8 cellular contexts compared by ENCODE assay signal in the genomic region with DNA sequence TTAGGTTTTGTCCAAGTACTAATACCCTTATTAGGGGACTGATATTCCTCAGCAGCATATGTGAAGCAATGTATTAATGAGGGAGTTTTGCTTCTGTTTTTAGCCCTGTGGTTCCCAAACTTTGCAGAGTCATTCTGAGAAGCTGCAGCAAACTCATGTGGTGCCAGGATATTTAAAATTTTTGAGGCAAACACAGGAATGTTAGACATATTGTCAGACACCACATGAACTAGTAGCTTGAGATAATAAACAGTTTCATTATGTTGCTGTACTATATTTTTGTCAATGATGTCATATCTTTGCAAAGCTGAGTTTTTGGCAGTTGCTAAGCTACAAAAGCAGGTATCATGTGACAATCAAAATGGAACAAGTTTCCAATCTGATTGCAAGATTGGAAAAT. TPM values are rescaled to one million over a fixed set of nuclear protein-coding genes. Genes with fewer than 3 reads are reported as not detected.
A peak's percentile ranks its signal among the peaks of the same experiment; 100 is the strongest.
DNase-seq lines count a peak whose midpoint lies in the region; ATAC-seq and TF ChIP-seq lines count a peak whose summit lies in the region.

No MANE protein-coding gene starts in this region.

- ATAC-seq in GM21576 (IDR thresholded peaks at IDR 0.05; ENCODE audit: unreplicated experiment) (peak; percentile 59), HG02852 (IDR thresholded peaks at IDR 0.05; ENCODE audit: unreplicated experiment) (no peak), gastroesophageal sphincter (no peak)

- no peaks in the 10 kb centered on the region for H4K20me1 ChIP-seq in fibroblast of lung (ENCODE audit: control insufficient read depth, extremely low read depth, insufficient read depth, low read length)

- H3K4me1 Mint-ChIP-seq in activated T-helper 1 cell treated with anti-CD3 and anti-CD28 coated beads, Interleukin-12 subunit alpha, Interleukin-12 subunit beta, Interleukin-2, Interleukin-4 antibody, amounts not matched to agents 30 ng/mL and 10 ng/mL and 1 ng/mL, durations not matched to agents 14 hours and 24 hours and 36 hours (ENCODE audit: low read depth): peaks cover 8% of the 10 kb centered on the region

- peaks cover 11% of the 10 kb centered on the region for H3K36me3 Mint-ChIP-seq in activated T-helper 1 cell treated with anti-CD3 and anti-CD28 coated beads, Interleukin-12 subunit alpha, Interleukin-12 subunit beta, Interleukin-2, Interleukin-4 antibody, amounts not matched to agents 30 ng/mL and 10 ng/mL and 1 ng/mL, durations not matched to agents 14 hours and 24 hours and 36 hours (ENCODE audit: low read depth)

- no peaks in the 10 kb centered on the region for H3K27me3 ChIP-seq in fibroblast of lung (ENCODE audit: control insufficient read depth, insufficient read depth, low read length)
- H3K27me3 ChIP-seq in gastroesophageal sphincter: no peaks in the 10 kb centered on the region

- TF ChIP-seq CTCF in AG09309 (IDR thresholded peaks at IDR 0.05; ENCODE audit: control insufficient read depth, insufficient read depth, low read depth, low read length, missing control alignments) (no peak), fibroblast of lung (conservative IDR thresholded peaks at IDR 0.05 in 1 of 2, IDR thresholded peaks at IDR 0.05 in 1 of 2; ENCODE audit: low read depth in 1 of 2, low read length in 2 of 2) (no peak), gastroesophageal sphincter (IDR thresholded peaks at IDR 0.05) (no peak)

- no peak for TF ChIP-seq POLR2A in gastroesophageal sphincter (IDR thresholded peaks at IDR 0.05)

- H3K27ac ChIP-seq in fibroblast of lung (ENCODE audit: insufficient read depth, low read length): peak overlapping the region; percentile 90
- peak overlapping the region in 1 of 4 donors; percentile 12 for H3K27ac ChIP-seq in gastroesophageal sphincter

- no peaks in the 10 kb centered on the region for H3K9me3 ChIP-seq in fibroblast of lung (ENCODE audit: control insufficient read depth, insufficient read depth, low read depth, low read length)
- no peaks in the 10 kb centered on the region for H3K9me3 ChIP-seq in gastroesophageal sphincter

- intact Hi-C loops in activated T-helper 1 cell treated with anti-CD3 and anti-CD28 coated beads, Interleukin-12 subunit alpha, Interleukin-12 subunit beta, Interleukin-2, Interleukin-4 antibody, amounts not matched to agents 30 ng/mL and 10 ng/mL and 1 ng/mL, durations not matched to agents 14 hours and 24 hours and 36 hours (cut with micrococcal nuclease): loop anchor here (5.0 kb wide), 1 partner anchor 36 kb away; a partner anchor contains a TSS

- no peaks in the 10 kb centered on the region for H3K79me2 ChIP-seq in fibroblast of lung (ENCODE audit: control insufficient read depth, insufficient read depth, low read length)

- H3K27me3 Mint-ChIP-seq in activated T-helper 1 cell treated with anti-CD3 and anti-CD28 coated beads, Interleukin-12 subunit alpha, Interleukin-12 subunit beta, Interleukin-2, Interleukin-4 antibody, amounts not matched to agents 30 ng/mL and 10 ng/mL and 1 ng/mL, durations not matched to agents 14 hours and 24 hours and 36 hours (ENCODE audit: insufficient read depth): no peaks in the 10 kb centered on the region

- H3K4me2 ChIP-seq in fibroblast of lung (ENCODE audit: extremely low read depth, insufficient read depth, low read length): peak overlapping the region; percentile 39

- H3K4me1 ChIP-seq in fibroblast of lung (ENCODE audit: control insufficient read depth, extremely low read depth, insufficient read depth, low read length) (peaks cover 4% of the 10 kb centered on the region), gastroesophageal sphincter (peaks cover 0 to 5% (median 0%) of the 10 kb centered on the region in 3 donors)

- peak overlapping the region; percentile 37 for H3K9ac ChIP-seq in fibroblast of lung (ENCODE audit: insufficient read depth, low read length)

- DNase-seq in AG09309 (ENCODE audit: low read depth) (peak; percentile 97), MV-4-11 (lab: John Stamatoyannopoulos, UW) (peak; percentile 51), fibroblast of lung (ENCODE audit: low read depth in 2 of 2) (peak; percentile 98), ecto neural progenitor cell (ENCODE audit: low spot score) (no peak)
- DNase-seq in activated T-helper 1 cell treated with anti-CD3 and anti-CD28 coated beads, Interleukin-12 subunit alpha, Interleukin-12 subunit beta, Interleukin-2, Interleukin-4 antibody, amounts not matched to agents 30 ng/mL and 10 ng/mL and 1 ng/mL, durations not matched to agents 14 hours and 24 hours and 36 hours (ENCODE audit: low spot score): no peak

- H3K4me3 Mint-ChIP-seq in activated T-helper 1 cell treated with anti-CD3 and anti-CD28 coated beads, Interleukin-12 subunit alpha, Interleukin-12 subunit beta, Interleukin-2, Interleukin-4 antibody, amounts not matched to agents 30 ng/mL and 10 ng/mL and 1 ng/mL, durations not matched to agents 14 hours and 24 hours and 36 hours: no peak overlapping the region

- no peaks in the 10 kb centered on the region for H3K9me3 Mint-ChIP-seq in activated T-helper 1 cell treated with anti-CD3 and anti-CD28 coated beads, Interleukin-12 subunit alpha, Interleukin-12 subunit beta, Interleukin-2, Interleukin-4 antibody, amounts not matched to agents 30 ng/mL and 10 ng/mL and 1 ng/mL, durations not matched to agents 14 hours and 24 hours and 36 hours

- no peak overlapping the region for H2AFZ ChIP-seq in fibroblast of lung (ENCODE audit: low read length)

- H3K36me3 ChIP-seq in fibroblast of lung (ENCODE audit: control insufficient read depth, insufficient read depth, low read length) (no peaks in the 10 kb centered on the region), gastroesophageal sphincter (peaks cover 0 to 47% of the 10 kb centered on the region in 2 donors)

- no peak overlapping the region for H3K4me3 ChIP-seq in AG09309 (ENCODE audit: control insufficient read depth, low read depth, low read length)
- H3K4me3 ChIP-seq in fibroblast of lung (replicated peaks in 1 of 4; ENCODE audit: control extremely low read depth in 1 of 4, insufficient read depth in 1 of 4, low read depth in 3 of 4, low read length in 4 of 4): no peak overlapping the region
- H3K4me3 ChIP-seq in gastroesophageal sphincter: no peak overlapping the region

- no peak for TF ChIP-seq EP300 in gastroesophageal sphincter (IDR thresholded peaks at IDR 0.05)

- H3K27ac Mint-ChIP-seq in activated T-helper 1 cell treated with anti-CD3 and anti-CD28 coated beads, Interleukin-12 subunit alpha, Interleukin-12 subunit beta, Interleukin-2, Interleukin-4 antibody, amounts not matched to agents 30 ng/mL and 10 ng/mL and 1 ng/mL, durations not matched to agents 14 hours and 24 hours and 36 hours: no peak overlapping the region

RNA-seq across cellular contexts. Expression of a gene that starts 36.6 kb away (rescaled TPM):
- total RNA-seq in fibroblast of lung: 125 and 213 TPM in 2 replicates
- polyA plus RNA-seq in fibroblast of lung: 75.7 and 80.6 TPM in 2 replicates
- 50.8 and 52.2 TPM in 2 replicates for polyA plus RNA-seq in fibroblast of lung (2012)
- 22.9 and 28.1 TPM in 2 replicates for polyA minus RNA-seq in fibroblast of lung (ENCODE audit: low replicate concordance)
- total RNA-seq in activated T-helper 1 cell treated with anti-CD3 and anti-CD28 coated beads, Interleukin-12 subunit alpha, Interleukin-12 subunit beta, Interleukin-2, Interleukin-4 antibody, amounts not matched to agents 30 ng/mL and 10 ng/mL and 1 ng/mL, durations not matched to agents 14 hours and 24 hours and 36 hours: 39.1 and 40.0 TPM in 2 replicates
- 10 to 100 TPM; 23.0 to 38.8 (median 26.1) TPM for total RNA-seq in gastroesophageal sphincter

RNA-seq across cellular contexts. Expression of a gene that starts 37.4 kb away (rescaled TPM):
- total RNA-seq in fibroblast of lung (232 and 252 TPM in 2 replicates), gastroesophageal sphincter (100 to 1,000 TPM; 127 to 172 (median 147) TPM)
- polyA plus RNA-seq in fibroblast of lung: 150 and 189 TPM in 2 replicates
- polyA plus RNA-seq in fibroblast of lung (2012): 119 and 178 TPM in 2 replicates
- polyA minus RNA-seq in fibroblast of lung (ENCODE audit: low replicate concordance): 18.6 and 22.7 TPM in 2 replicates
- 144 TPM in 2 replicates for total RNA-seq in activated T-helper 1 cell treated with anti-CD3 and anti-CD28 coated beads, Interleukin-12 subunit alpha, Interleukin-12 subunit beta, Interleukin-2, Interleukin-4 antibody, amounts not matched to agents 30 ng/mL and 10 ng/mL and 1 ng/mL, durations not matched to agents 14 hours and 24 hours and 36 hours

RNA-seq across cellular contexts. Expression of a gene that starts 55.1 kb away (rescaled TPM):
- total RNA-seq in fibroblast of lung (2.1 and 7.8 TPM in 2 replicates), gastroesophageal sphincter (1 to 10 TPM in 2 of 4 donors, under 1 TPM in 1, not detected in 1; 0.54 to 3.6 (median 1.4) TPM)
- 0.82 and 2.2 TPM in 2 replicates for polyA plus RNA-seq in fibroblast of lung
- 1.5 and 2.6 TPM in 2 replicates for polyA plus RNA-seq in fibroblast of lung (2012)
- polyA minus RNA-seq in fibroblast of lung (ENCODE audit: low replicate concordance): not detected in 2 replicates
- total RNA-seq in activated T-helper 1 cell treated with anti-CD3 and anti-CD28 coated beads, Interleukin-12 subunit alpha, Interleukin-12 subunit beta, Interleukin-2, Interleukin-4 antibody, amounts not matched to agents 30 ng/mL and 10 ng/mL and 1 ng/mL, durations not matched to agents 14 hours and 24 hours and 36 hours: 0.05 TPM in 1 of 2 replicates, not detected in the other

Comparison
In these comparisons a context has a peak if more than half of its experiments do, and no peak if none do; other contexts are left out.
1. DNase-seq: peak in AG09309 (single experiment), MV-4-11 (single experiment) and fibroblast of lung (2 of 2); none in ecto neural progenitor cell (single experiment) and activated T-helper 1 cell treated with anti-CD3 and anti-CD28 coated beads, Interleukin-12 subunit alpha, Interleukin-12 subunit beta, Interleukin-2, Interleukin-4 antibody, amounts not matched to agents 30 ng/mL and 10 ng/mL and 1 ng/mL, durations not matched to agents 14 hours and 24 hours and 36 hours (single experiment).